Comparison of ENCODE assay signal across 27 cellular contexts in genomic region chr2:70041666-70042065, GRCh38. TPM values are rescaled to one million over a fixed set of nuclear protein-coding genes. Genes with fewer than 3 reads are reported as not detected.
DNase-seq lines count a peak whose midpoint lies in the region; ATAC-seq, FAIRE-seq and TF ChIP-seq lines count a peak whose summit lies in the region.
"Had no signal": no experiment of that assay in that cellular context is flagged by ENCODE, and none has a peak within 500 bp of the region (broad histone marks: within the 10 kb centered on the region; RNA-seq: fewer than 3 reads in every experiment).

No MANE protein-coding gene starts in this region.

- H3K36me3 ChIP-seq in GM12878 (ENCODE audit: control insufficient read depth in 2 of 2, insufficient read depth in 2 of 2, low read length in 1 of 2), result peaks cover 2 to 10% of the 10 kb centered on the region in 2 experiments
- H3K36me3 ChIP-seq: breast epithelium, gastrocnemius medialis had no signal

- no peak overlapping the region for H3K4me2 ChIP-seq in GM12878 (ENCODE audit: control insufficient read depth, insufficient read depth)

- no peaks in the 10 kb centered on the region for H3K79me2 ChIP-seq in GM12878 (ENCODE audit: control insufficient read depth, insufficient read depth, low read length)

- no peaks in the 10 kb centered on the region for H3K9me3 Mint-ChIP-seq in natural killer cell
- H3K9me3 Mint-ChIP-seq: CD4-positive, alpha-beta T cell had no signal

- no peak for TF ChIP-seq RAD21 in GM12878 (IDR thresholded peaks at IDR 0.05; ENCODE audit: insufficient read depth, low read depth, low read length)

- no peak overlapping the region for H3K4me3 ChIP-seq in GM12878
- H3K4me3 ChIP-seq: breast epithelium, gastrocnemius medialis, thoracic aorta had no signal

- CTCF ChIA-PET in GM12878 (lab: Yijun Ruan, JAX), result interaction anchor here (1.4 to 1.9 kb wide), 2 partner anchors 10 to 12 kb away, joined by 3 to 5 read pairs; no protein-coding TSS in a partner anchor

- H3K9ac ChIP-seq in GM12878 (ENCODE audit: control insufficient read depth, insufficient read depth, low read length), result no peak overlapping the region

- in situ Hi-C loops in GM12878 (cut with MboI), result no loop called here

- H3K27ac ChIP-seq in GM12878 (ENCODE audit: control insufficient read depth, insufficient read depth), result no peak overlapping the region
- H3K27ac ChIP-seq: breast epithelium, gastrocnemius medialis, thoracic aorta, WERI-Rb-1 had no signal

- TF ChIP-seq CTCF in GM12878 (IDR thresholded peaks at IDR 0.05 in 2 of 3, conservative IDR thresholded peaks at IDR 0.05 in 1 of 3; ENCODE audit: control insufficient read depth in 2 of 3, extremely low read depth in 1 of 3, insufficient read depth in 1 of 3, low read depth in 3 of 3, low read length in 3 of 3), result no peak
- TF ChIP-seq CTCF in natural killer cell (IDR thresholded peaks at IDR 0.05), result no peak

- POLR2A ChIA-PET in GM12878 (lab: Charles Lee), result no interaction called here

- no peak for TF ChIP-seq POLR2A in GM12878 (IDR thresholded peaks at IDR 0.05; ENCODE audit: low read depth, low read length)

- RAD21 ChIA-PET in GM12878 (lab: Charles Lee; ENCODE audit: unreplicated experiment), result no interaction called here

- H3K27me3 Mint-ChIP-seq in natural killer cell (ENCODE audit: low read depth in 2 of 2), result no peaks in the 10 kb centered on the region
- H3K27me3 Mint-ChIP-seq: CD4-positive, alpha-beta T cell had no signal

- peak; percentile 26 for DNase-seq in CD1c-positive myeloid dendritic cell (ENCODE audit: extremely low spot score)
- peak; percentile 8 for DNase-seq in LHCN-M2 (ENCODE audit: low read depth)
- DNase-seq in GM12878 (ENCODE audit: low read depth, low spot score), result no peak
- no peak for DNase-seq in natural killer cell
- no peak for DNase-seq in NCI-H69 (lab: John Stamatoyannopoulos, UW)
- DNase-seq: activated CD4-positive, alpha-beta T cell treated with anti-CD3 and anti-CD28 coated beads, Interleukin-2, amount 50 U/mL, for 4 hours; activated effector memory CD4-positive, alpha-beta T cell treated with anti-CD3 and anti-CD28 coated beads, Interleukin-2, amount 50 U/mL, for 16 hours; CD4-positive, alpha-beta T cell; erythroblast; gastrocnemius medialis; left colon; midbrain; MM.1S; NCI-H1694 treated with DMSO at 0.1 percent for 48 hours; NCI-H2227 treated with DMSO at 0.1 percent for 48 hours; SIG-M5; stimulated activated CD4-positive, alpha-beta T cell treated with anti-CD3 and anti-CD28 coated beads, Interleukin-1b, Interleukin-23, amount 100 ng/mL, for 48 hours; stimulated activated naive CD4-positive, alpha-beta T cell; T-helper 2 cell; WERI-Rb-1 had no signal

- intact Hi-C loops in GM12878 (cut with micrococcal nuclease; ENCODE audit: unreplicated experiment) (no loop called here), natural killer cell (cut with micrococcal nuclease) (loop anchor here (5.0 kb wide), 1 partner anchor 36 kb away; no protein-coding TSS in a partner anchor)

- no peak for FAIRE-seq in GM12878 (lab: Jason Lieb, UNC)
- FAIRE-seq: GM12891, GM19239 had no signal

- no peaks in the 10 kb centered on the region for H3K27me3 ChIP-seq in GM12878 (replicated peaks in 1 of 2; ENCODE audit: control insufficient read depth in 2 of 2, insufficient read depth in 2 of 2, low read length in 1 of 2)
- H3K27me3 ChIP-seq: breast epithelium, gastrocnemius medialis had no signal

- H3K4me1 Mint-ChIP-seq in natural killer cell, result peaks cover 88 to 89% of the 10 kb centered on the region in 2 donors

- no peaks in the 10 kb centered on the region for H3K4me1 ChIP-seq in GM12878 (ENCODE audit: control insufficient read depth, insufficient read depth, low read length)
- H3K4me1 ChIP-seq: breast epithelium had no signal

- SMC1A ChIA-PET in GM12878 (lab: Charles Lee; ENCODE audit: uncharacterized antibody, unreplicated experiment), result interaction anchor here (0.6 to 1.4 kb wide), 6 partner anchors 8 to 128 kb away, joined by 3 to 5 read pairs (median 4); no protein-coding TSS in a partner anchor

- H3K4me3 Mint-ChIP-seq in natural killer cell, result peak overlapping the region; percentile 25
- H3K4me3 Mint-ChIP-seq: CD4-positive, alpha-beta T cell had no signal

- H3K27ac Mint-ChIP-seq in natural killer cell, result peak overlapping the region; percentile 75 to 92
- H3K27ac Mint-ChIP-seq: CD4-positive, alpha-beta T cell had no signal

- WGBS in GM12878 (ENCODE audit: insufficient coverage, insufficient replicate concordance, low lambda C conversion rate, missing lambda C conversion rate), result 98% methylated on average over 3 of the region's 3 CpGs

- ATAC-seq in GM12878 (no peak), natural killer cell (no peak), HG02885 (IDR thresholded peaks at IDR 0.05; ENCODE audit: poor library complexity, unreplicated experiment) (no peak), GM18498 (IDR thresholded peaks at IDR 0.05; ENCODE audit: unreplicated experiment) (no peak), GM21515 (IDR thresholded peaks at IDR 0.05; ENCODE audit: unreplicated experiment) (no peak)
- ATAC-seq: gastrocnemius medialis, left colon had no signal

- no peaks in the 10 kb centered on the region for H3K9me3 ChIP-seq in GM12878 (replicated peaks; ENCODE audit: control insufficient read depth, insufficient read depth, low read length)
- H3K9me3 ChIP-seq: breast epithelium, gastrocnemius medialis, thoracic aorta had no signal

- H2AFZ ChIP-seq in GM12878 (ENCODE audit: control insufficient read depth, low read depth, low read length), result no peak overlapping the region

- no TSS peak for BruUV-seq in GM12878 (replicated peaks; lab: Mats Ljungman, UMichigan)

- no peak for TF ChIP-seq EP300 in GM12878 (IDR thresholded peaks at IDR 0.05; ENCODE audit: borderline replicate concordance in 1 of 2, control insufficient read depth in 1 of 2, low read depth in 2 of 2, low read length in 2 of 2)

- H4K20me1 ChIP-seq in GM12878 (ENCODE audit: control insufficient read depth, insufficient read depth), result no peaks in the 10 kb centered on the region

- H3K36me3 Mint-ChIP-seq in natural killer cell, result no peaks in the 10 kb centered on the region

TF ChIP-seq in GM12878, 131 proteins besides CTCF, POLR2A, EP300 and RAD21:
- TF ChIP-seq RB1 (IDR thresholded peaks at IDR 0.05; ENCODE audit: borderline replicate concordance) (no peak), SPI1 (IDR thresholded peaks at IDR 0.05; ENCODE audit: borderline replicate concordance, insufficient read depth, low read depth, low read length) (peak; percentile 10; the same call in 1 of the 2 replicates)

RNA-seq across cellular contexts. Expression of gene PCBP1, which starts 45.6 kb away (rescaled TPM):
- total RNA-seq in LHCN-M2 (2014; rRNA removed) (39.0 and 49.7 TPM in 2 replicates), GM12878 (2014; rRNA removed) (64.0 and 84.2 TPM in 2 replicates), GM12878 (2014; rRNA removed; fragmentation: Illumina TruSeq; extraction: Trizol) (45.5 and 47.3 TPM in 2 replicates), GM12878 (2021) (494 and 497 TPM in 2 replicates), natural killer cell (100 to 1,000 TPM; 329 to 358 (median 352) TPM)
- polyA plus RNA-seq in LHCN-M2 (2012), result 313 TPM
- 26.7 and 27.7 TPM in 2 replicates for total RNA-seq in GM12878 (2013; cell fraction: nucleolus; rRNA removed)
- 211 TPM for polyA plus RNA-seq in GM12878 (2011; ENCODE audit: low read depth)
- polyA plus RNA-seq in GM12878 (2011; rRNA removed) (83.5 and 121 TPM in 2 replicates), GM12878 (2014; fragmentation: Illumina TruSeq; extraction: Trizol) (304 and 338 TPM in 2 replicates), GM12878 (2014; fragmentation: Nextera tagmentation; extraction: Ambion mirVana) (10 to 100 TPM; 24.4 to 28.9 TPM), GM12878 (2014; rRNA removed) (221 and 272 TPM in 2 replicates), GM12878 (2016; fragmentation: Nextera tagmentation; extraction: Ambion mirVana) (100 to 1,000 TPM; 138 to 259 TPM)
- 149 and 196 TPM in 2 replicates for polyA plus RNA-seq in GM12878 (2011; cell fraction: cytosol; rRNA removed)
- 123 and 173 TPM in 2 replicates for polyA plus RNA-seq in GM12878 (2011; cell fraction: nucleus; rRNA removed)
- 433 and 458 TPM in 2 replicates for polyA plus RNA-seq in GM12878 (2012)
- 85.5 and 116 TPM in 2 replicates for polyA minus RNA-seq in GM12878 (2011; rRNA and poly(A)+ RNA removed)
- 83.9 and 87.5 TPM in 2 replicates for polyA minus RNA-seq in GM12878 (2011; cell fraction: cytosol; rRNA and poly(A)+ RNA removed)
- polyA minus RNA-seq in GM12878 (2011; cell fraction: nucleus; rRNA and poly(A)+ RNA removed), result 37.4 and 58.0 TPM in 2 replicates

Comparison
In these comparisons a context has a peak if more than half of its experiments do, and no peak if none do; other contexts are left out.
1. DNase-seq: peak in CD1c-positive myeloid dendritic cell (single experiment) and LHCN-M2 (single experiment); none in GM12878 (single experiment), natural killer cell (single experiment) and NCI-H69 (single experiment).